ENCODE assay signal across 1 cellular context in genomic region chr18:9971313-9971920, GRCh38.
TF ChIP-seq lines count a peak whose summit lies in the region.

No MANE protein-coding gene starts in this region.

TF ChIP-seq in K562, 482 proteins besides CTCF, POLR2A, EP300 and RAD21 (continued from another document):
- TF ChIP-seq MLX (CRISPR knock-in tag; conservative IDR thresholded peaks at IDR 0.05) (no peak), CEBPZ (IDR thresholded peaks at IDR 0.05; ENCODE audit: borderline replicate concordance, low read depth, low read length) (no peak), KDM4B (IDR thresholded peaks at IDR 0.05; ENCODE audit: borderline replicate concordance in 2 of 2, low read depth in 1 of 2) (0 out of 4 replicates have a peak, but pooled peaks of 1 of the 2 experiments have one; percentile 51), MYC (IDR thresholded peaks at IDR 0.05; ENCODE audit: low read depth, low read length) (peak; percentile 35; the same call in 1 of the 2 replicates), MYC (CRISPR knock-in tag; IDR thresholded peaks at IDR 0.05; ENCODE audit: borderline replicate concordance, low read depth) (no peak), ZNF830 (CRISPR knock-in tag; IDR thresholded peaks at IDR 0.05) (no peak), CSDE1 (IDR thresholded peaks at IDR 0.05) (0 out of 4 replicates have a peak, but pooled peaks of 1 of the 2 experiments have one; percentile 17), POLR2AphosphoS5 (IDR thresholded peaks at IDR 0.05; ENCODE audit: control insufficient read depth, insufficient read depth, low read depth, low read length) (no peak), BHLHE40 (IDR thresholded peaks at IDR 0.05; ENCODE audit: low read length) (peak; percentile 20; the same call in 1 of the 2 replicates), ZNF780A (CRISPR knock-in tag; IDR thresholded peaks at IDR 0.05) (no peak), ZNF174 (CRISPR knock-in tag; IDR thresholded peaks at IDR 0.05) (no peak), MAFF (IDR thresholded peaks at IDR 0.05; ENCODE audit: low read length) (peak; percentile 2; the same call in 1 of the 2 replicates), ZNF12 (CRISPR knock-in tag; IDR thresholded peaks at IDR 0.05) (no peak), ARID2 (IDR thresholded peaks at IDR 0.05) (0 out of 2 replicates have a peak, but pooled peaks have one; percentile 37), BRF1 (IDR thresholded peaks at IDR 0.05; ENCODE audit: borderline replicate concordance, extremely low read depth, insufficient read length) (no peak), JUN (IDR thresholded peaks at IDR 0.05; ENCODE audit: borderline replicate concordance, low read depth, low read length) (no peak), JUN (CRISPR knock-in tag; IDR thresholded peaks at IDR 0.05; ENCODE audit: borderline replicate concordance) (no peak), CC2D1A (IDR thresholded peaks at IDR 0.05) (0 out of 2 replicates have a peak, but pooled peaks have one; percentile 20), ILF3 (IDR thresholded peaks at IDR 0.05; ENCODE audit: borderline replicate concordance) (0 out of 2 replicates have a peak, but pooled peaks have one; percentile 47), STAG1 (CRISPR knock-in tag; IDR thresholded peaks at IDR 0.05; ENCODE audit: borderline replicate concordance) (peak; percentile 67; the same call in 1 of the 2 replicates)
- TF ChIP-seq, protein P1, sequence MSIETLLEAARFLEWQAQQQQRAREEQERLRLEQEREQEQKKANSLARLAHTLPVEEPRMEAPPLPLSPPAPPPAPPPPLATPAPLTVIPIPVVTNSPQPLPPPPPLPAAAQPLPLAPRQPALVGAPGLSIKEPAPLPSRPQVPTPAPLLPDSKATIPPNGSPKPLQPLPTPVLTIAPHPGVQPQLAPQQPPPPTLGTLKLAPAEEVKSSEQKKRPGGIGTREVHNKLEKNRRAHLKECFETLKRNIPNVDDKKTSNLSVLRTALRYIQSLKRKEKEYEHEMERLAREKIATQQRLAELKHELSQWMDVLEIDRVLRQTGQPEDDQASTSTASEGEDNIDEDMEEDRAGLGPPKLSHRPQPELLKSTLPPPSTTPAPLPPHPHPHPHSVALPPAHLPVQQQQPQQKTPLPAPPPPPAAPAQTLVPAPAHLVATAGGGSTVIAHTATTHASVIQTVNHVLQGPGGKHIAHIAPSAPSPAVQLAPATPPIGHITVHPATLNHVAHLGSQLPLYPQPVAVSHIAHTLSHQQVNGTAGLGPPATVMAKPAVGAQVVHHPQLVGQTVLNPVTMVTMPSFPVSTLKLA (conservative IDR thresholded peaks at IDR 0.05) = peak; percentile 26 to 35; a peak in 1 of 4 replicates
